In genomic region chr17:50057521-50057991, GRCh38 we compare ENCODE assay signal across 9 cellular contexts. TPM values are rescaled to one million over a fixed set of nuclear protein-coding genes. Genes with fewer than 3 reads are reported as not detected.
DNase-seq lines count a peak whose midpoint lies in the region; ATAC-seq and TF ChIP-seq lines count a peak whose summit lies in the region.
"Had no signal": no experiment of that assay in that cellular context is flagged by ENCODE, and none has a peak within 500 bp of the region (broad histone marks: within the 10 kb centered on the region; RNA-seq: fewer than 3 reads in every experiment).

No MANE protein-coding gene starts in this region.

- CTCF ChIA-PET in CD4-positive, alpha-beta memory T cell (lab: Charles Lee; ENCODE audit: partially characterized antibody) = interaction anchor here (3.1 to 5.8 kb wide), 3 partner anchors 30 to 36 kb away, joined by 12 to 27 read pairs (median 26); partner anchors contain the start of gene PDK2

- no peak overlapping the region for H3K4me3 ChIP-seq in CD4-positive, alpha-beta memory T cell (ENCODE audit: low read length in 2 of 2)
- H3K4me3 ChIP-seq in fibroblast of lung (replicated peaks in 1 of 4; ENCODE audit: control extremely low read depth in 1 of 4, insufficient read depth in 1 of 4, low read depth in 3 of 4, low read length in 4 of 4) (peak overlapping the region; percentile 59 to 86 (median 80)), trophoblast cell (ENCODE audit: low read depth, low read length) (no peak overlapping the region)

- intact Hi-C loops in CD4-positive, alpha-beta memory T cell (cut with micrococcal nuclease) = no loop called here

- no peak overlapping the region for H2BK120ac ChIP-seq in trophoblast cell (ENCODE audit: insufficient read depth, low read length, poor library complexity)

- DNase-seq in CD4-positive, alpha-beta memory T cell = peak in 1 of 5 donors; percentile 16
- DNase-seq in RPMI8226 (peak; percentile 50), fibroblast of lung (ENCODE audit: low read depth in 2 of 2) (no peak), trophoblast cell (no peak), NCI-H1417 treated with DMSO at 0.1 percent for 48 hours (lab: John Stamatoyannopoulos, UW) (no peak), dedifferentiated amniotic fluid mesenchymal stem cell (ENCODE audit: extremely low spot score) (no peak), nucleus accumbens (lab: John Stamatoyannopoulos, UW) (no peak)
- DNase-seq: NCI-H510A had no signal

- H3K4me3 Mint-ChIP-seq in CD4-positive, alpha-beta memory T cell = peak overlapping the region; percentile 43 to 94 (median 81)

- H3K79me2 ChIP-seq in fibroblast of lung (ENCODE audit: control insufficient read depth, insufficient read depth, low read length) (peaks cover 71% of the 10 kb centered on the region), trophoblast cell (ENCODE audit: control insufficient read depth, insufficient read depth, low read length, poor library complexity) (peaks cover 17% of the 10 kb centered on the region)

- peak overlapping the region; percentile 60 for H3K14ac ChIP-seq in trophoblast cell (ENCODE audit: low read length)

- H4K91ac ChIP-seq in trophoblast cell (ENCODE audit: low read depth, low read length) = no peak overlapping the region

- no peak for TF ChIP-seq CTCF in fibroblast of lung (conservative IDR thresholded peaks at IDR 0.05 in 1 of 2, IDR thresholded peaks at IDR 0.05 in 1 of 2; ENCODE audit: low read depth in 1 of 2, low read length in 2 of 2)

- POLR2A ChIA-PET in CD4-positive, alpha-beta memory T cell (lab: Charles Lee; ENCODE audit: partially characterized antibody) = interaction anchor here (1.3 to 3.8 kb wide), 2 partner anchors 37 to 95 kb away, joined by 3 to 38 read pairs; partner anchors contain the start of gene PDK2

- WGBS in trophoblast cell (ENCODE audit: extremely low coverage, insufficient coverage, insufficient read length) = no CpG with 5 or more reads among the region's 9 CpGs

- no peak overlapping the region for H4K12ac ChIP-seq in trophoblast cell (ENCODE audit: low read depth, low read length)

- no peaks in the 10 kb centered on the region for H3K27me3 Mint-ChIP-seq in CD4-positive, alpha-beta memory T cell

- H3K9ac ChIP-seq in fibroblast of lung (ENCODE audit: insufficient read depth, low read length) (no peak overlapping the region), trophoblast cell (ENCODE audit: low read length) (no peak overlapping the region)

- peaks cover 12% of the 10 kb centered on the region for H3K4me1 ChIP-seq in CD4-positive, alpha-beta memory T cell (ENCODE audit: insufficient read depth, low read length)
- peaks cover 54% of the 10 kb centered on the region for H3K4me1 ChIP-seq in fibroblast of lung (ENCODE audit: control insufficient read depth, extremely low read depth, insufficient read depth, low read length)
- peaks cover 50 to 51% of the 10 kb centered on the region in 2 experiments for H3K4me1 ChIP-seq in trophoblast cell (ENCODE audit: control insufficient read depth in 1 of 2, insufficient read depth in 2 of 2, low read length in 2 of 2)

- no peak for ATAC-seq in HG03108 (IDR thresholded peaks at IDR 0.05; ENCODE audit: unreplicated experiment)

- H4K20me1 ChIP-seq in fibroblast of lung (ENCODE audit: control insufficient read depth, extremely low read depth, insufficient read depth, low read length) = no peaks in the 10 kb centered on the region

- no peak overlapping the region for H2BK5ac ChIP-seq in trophoblast cell (ENCODE audit: low read depth, low read length, poor library complexity)

- peak overlapping the region in 3 of 7 donors; percentile 30 to 69 (median 55) for H3K27ac Mint-ChIP-seq in CD4-positive, alpha-beta memory T cell

- H3K27ac ChIP-seq in CD4-positive, alpha-beta memory T cell (ENCODE audit: low read depth, low read length) = no peak overlapping the region
- H3K27ac ChIP-seq in fibroblast of lung (ENCODE audit: insufficient read depth, low read length) (peak overlapping the region; percentile 36), trophoblast cell (ENCODE audit: low read depth, low read length) (no peak overlapping the region)

- no peak overlapping the region for H3K23ac ChIP-seq in trophoblast cell (ENCODE audit: low read length)

- H3K36me3 Mint-ChIP-seq in CD4-positive, alpha-beta memory T cell = peaks cover 0 to 8% of the 10 kb centered on the region in 2 donors

- no peaks in the 10 kb centered on the region for H3K9me3 ChIP-seq in CD4-positive, alpha-beta memory T cell (ENCODE audit: control insufficient read depth in 1 of 2, low read length in 2 of 2)
- H3K9me3 ChIP-seq in fibroblast of lung (ENCODE audit: control insufficient read depth, insufficient read depth, low read depth, low read length) = no peaks in the 10 kb centered on the region
- no peaks in the 10 kb centered on the region for H3K9me3 ChIP-seq in trophoblast cell (ENCODE audit: insufficient read depth, low read depth, low read length)

- no peaks in the 10 kb centered on the region for H3K9me3 Mint-ChIP-seq in CD4-positive, alpha-beta memory T cell

- H3K4me1 Mint-ChIP-seq in CD4-positive, alpha-beta memory T cell = peaks cover 10 to 41% (median 27%) of the 10 kb centered on the region in 4 donors

- H3K4me2 ChIP-seq in fibroblast of lung (ENCODE audit: extremely low read depth, insufficient read depth, low read length) = peak overlapping the region; percentile 89
- H3K4me2 ChIP-seq in trophoblast cell (ENCODE audit: low read length) = peak overlapping the region; percentile 77

- no peak overlapping the region for H2AFZ ChIP-seq in fibroblast of lung (ENCODE audit: low read length)
- no peak overlapping the region for H2AFZ ChIP-seq in trophoblast cell (ENCODE audit: insufficient read depth, low read length, poor library complexity)

- H4K8ac ChIP-seq in trophoblast cell (ENCODE audit: low read depth, low read length) = no peak overlapping the region

- H3K27me3 ChIP-seq in CD4-positive, alpha-beta memory T cell (ENCODE audit: insufficient read depth, low read length) = no peaks in the 10 kb centered on the region
- H3K27me3 ChIP-seq in fibroblast of lung (ENCODE audit: control insufficient read depth, insufficient read depth, low read length) (no peaks in the 10 kb centered on the region), trophoblast cell (ENCODE audit: insufficient read depth, low read length) (no peaks in the 10 kb centered on the region)

- H2AK5ac ChIP-seq in trophoblast cell (ENCODE audit: low read length) = peak overlapping the region; percentile 32

- peak overlapping the region; percentile 25 for H3K4ac ChIP-seq in trophoblast cell (ENCODE audit: low read depth, low read length)

- H2BK12ac ChIP-seq in trophoblast cell (ENCODE audit: low read length) = no peak overlapping the region

- no peaks in the 10 kb centered on the region for H3K36me3 ChIP-seq in CD4-positive, alpha-beta memory T cell (ENCODE audit: insufficient read depth, low read length)
- H3K36me3 ChIP-seq in fibroblast of lung (ENCODE audit: control insufficient read depth, insufficient read depth, low read length) = peaks cover 2% of the 10 kb centered on the region
- peaks cover 2% of the 10 kb centered on the region in 2 experiments for H3K36me3 ChIP-seq in trophoblast cell (ENCODE audit: control insufficient read depth in 1 of 2, insufficient read depth in 2 of 2, low read length in 2 of 2)

- peaks cover 26% of the 10 kb centered on the region for H3K79me1 ChIP-seq in trophoblast cell (ENCODE audit: low read length)

- H3K18ac ChIP-seq in trophoblast cell (ENCODE audit: low read length) = peak overlapping the region; percentile 37

RNA-seq across cellular contexts. Expression of gene ITGA3, which starts 1.6 kb away (rescaled TPM):
- 10 to 100 TPM; 13.9 to 16.3 TPM for total RNA-seq in CD4-positive, alpha-beta memory T cell
- polyA plus RNA-seq in CD4-positive, alpha-beta memory T cell = 1 to 10 TPM; 1.6 to 4.8 TPM
- 89.1 and 269 TPM in 2 replicates for total RNA-seq in fibroblast of lung
- 67.3 and 76.6 TPM in 2 replicates for polyA plus RNA-seq in fibroblast of lung
- 120 and 129 TPM in 2 replicates for polyA plus RNA-seq in fibroblast of lung (2012)
- 307 and 449 TPM in 2 replicates for polyA minus RNA-seq in fibroblast of lung (ENCODE audit: low replicate concordance)
- 63.3 and 65.7 TPM in 2 replicates for polyA plus RNA-seq in trophoblast cell (2013)

RNA-seq across cellular contexts. Expression of gene PDK2, which starts 37.6 kb away (rescaled TPM):
- total RNA-seq in CD4-positive, alpha-beta memory T cell = 10 to 100 TPM; 39.1 to 40.6 TPM
- polyA plus RNA-seq in CD4-positive, alpha-beta memory T cell = 10 to 100 TPM; 34.5 to 36.5 TPM
- total RNA-seq in fibroblast of lung = 19.2 and 19.3 TPM in 2 replicates
- 41.0 and 44.6 TPM in 2 replicates for polyA plus RNA-seq in fibroblast of lung
- 27.6 and 28.3 TPM in 2 replicates for polyA plus RNA-seq in fibroblast of lung (2012)
- polyA minus RNA-seq in fibroblast of lung (ENCODE audit: low replicate concordance) = 178 and 230 TPM in 2 replicates
- polyA plus RNA-seq in trophoblast cell (2013) = 16.1 and 16.2 TPM in 2 replicates

Comparison
In these comparisons a context has a peak if more than half of its experiments do, and no peak if none do; other contexts are left out.
1. H3K4me3 ChIP-seq: peak in fibroblast of lung (4 of 4); none in CD4-positive, alpha-beta memory T cell (0 of 2) and trophoblast cell (single experiment).